ENCODE assay signal across 1 cellular context in the genomic region with DNA sequence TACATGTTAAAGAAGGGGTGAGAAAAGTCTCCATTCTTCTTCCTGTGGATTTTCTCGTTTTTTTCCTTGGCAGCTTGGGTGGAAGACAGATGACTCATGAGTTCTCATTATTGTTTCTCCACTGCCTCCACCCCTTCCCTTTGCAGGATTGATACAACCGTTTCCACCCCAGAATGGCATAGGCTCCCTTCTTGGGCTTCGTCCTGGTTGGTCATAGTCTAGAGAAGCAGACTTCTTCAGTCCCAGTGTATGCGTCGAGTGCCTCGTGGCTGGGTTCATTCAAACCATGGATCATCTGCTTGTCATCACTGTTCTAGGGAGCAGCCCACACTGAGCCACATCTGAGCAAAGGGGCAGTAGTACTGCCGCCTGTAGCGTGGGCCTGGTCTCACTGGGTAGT.
TF ChIP-seq lines count a peak whose summit lies in the region.

No MANE protein-coding gene starts in this region.

TF ChIP-seq in K562, 482 proteins besides CTCF, POLR2A, EP300 and RAD21:
- TF ChIP-seq C11orf30 (IDR thresholded peaks at IDR 0.05; ENCODE audit: low read depth): peak; percentile 43; the same call in 1 of the 2 replicates
- TF ChIP-seq PBX2 (CRISPR knock-in tag; IDR thresholded peaks at IDR 0.05; ENCODE audit: low read depth): no peak
- TF ChIP-seq PBX2 (tag; conservative IDR thresholded peaks at IDR 0.05; ENCODE audit: low read depth): peak; percentile 80
- TF ChIP-seq ZNF398 (CRISPR knock-in tag; IDR thresholded peaks at IDR 0.05): no peak
- TF ChIP-seq MXI1 (IDR thresholded peaks at IDR 0.05; ENCODE audit: low read depth, low read length): no peak
- peak; percentile 19; the same call in 1 of the 2 replicates for TF ChIP-seq MAFG (tag; conservative IDR thresholded peaks at IDR 0.05)
- 0 out of 4 replicates have a peak, but pooled peaks of 1 of the 2 experiments have one; percentile 31 for TF ChIP-seq ZNF639 (CRISPR knock-in tag; conservative IDR thresholded peaks at IDR 0.05 in 1 of 2, IDR thresholded peaks at IDR 0.05 in 1 of 2)
- TF ChIP-seq FOXA1 (IDR thresholded peaks at IDR 0.05; ENCODE audit: borderline replicate concordance): no peak
- TF ChIP-seq FOSL1 (tag; conservative IDR thresholded peaks at IDR 0.05): peak; percentile 59
